In genomic region chr6:28635547-28636158, GRCh38 we compare ENCODE assay signal across 10 cellular contexts.
DNase-seq lines count a peak whose midpoint lies in the region; ATAC-seq and TF ChIP-seq lines count a peak whose summit lies in the region.
"Had no signal": no experiment of that assay in that cellular context is flagged by ENCODE, and none has a peak within 500 bp of the region (broad histone marks: within the 10 kb centered on the region; RNA-seq: fewer than 3 reads in every experiment).

No MANE protein-coding gene starts in this region.

- peak overlapping the region; percentile 48 for H3K4me3 Mint-ChIP-seq in activated T-cell treated with anti-CD3 and anti-CD28 coated beads, Interleukin-2, amount 50 U/mL, for 24 hours
- peak overlapping the region; percentile 66 to 76 for H3K4me3 Mint-ChIP-seq in stimulated activated naive CD8-positive, alpha-beta T cell treated with anti-CD3 and anti-CD28 coated beads, Interleukin-15, amount 100 ng/mL, for 72 hours

- no peak for DNase-seq in activated T-cell treated with anti-CD3 and anti-CD28 coated beads, Interleukin-2, amount 50 U/mL, for 24 hours
- no peak for DNase-seq in activated T-cell treated with anti-CD3 and anti-CD28 coated beads, Interleukin-2, amount 50 U/mL, for 48 hours
- DNase-seq in foreskin fibroblast (no peak), foreskin melanocyte (no peak)
- no peak for DNase-seq in stimulated activated naive CD8-positive, alpha-beta T cell treated with anti-CD3 and anti-CD28 coated beads, Interleukin-15, amount 100 ng/mL, for 72 hours
- no peak for DNase-seq in activated naive CD4-positive, alpha-beta T cell treated with anti-CD3 and anti-CD28 coated beads, Interleukin-2, amount 50 U/mL, for 72 hours (ENCODE audit: low spot score in 2 of 2)
- DNase-seq: SIG-M5 had no signal

- H3K4me3 ChIP-seq in foreskin fibroblast (ENCODE audit: low read depth in 1 of 2, low read length in 2 of 2), result peak overlapping the region; percentile 35 to 38

- H3K4me1 Mint-ChIP-seq in activated T-cell treated with anti-CD3 and anti-CD28 coated beads, Interleukin-2, amount 50 U/mL, for 24 hours (ENCODE audit: low read depth), result peaks cover 16% of the 10 kb centered on the region
- H3K4me1 Mint-ChIP-seq in stimulated activated naive CD8-positive, alpha-beta T cell treated with anti-CD3 and anti-CD28 coated beads, Interleukin-15, amount 100 ng/mL, for 72 hours, result peaks cover 15% of the 10 kb centered on the region

- H3K27me3 Mint-ChIP-seq in activated T-cell treated with anti-CD3 and anti-CD28 coated beads, Interleukin-2, amount 50 U/mL, for 24 hours, result peaks cover 85% of the 10 kb centered on the region
- H3K27me3 Mint-ChIP-seq in stimulated activated naive CD8-positive, alpha-beta T cell treated with anti-CD3 and anti-CD28 coated beads, Interleukin-15, amount 100 ng/mL, for 72 hours, result peaks cover 83% of the 10 kb centered on the region

- H3K27ac ChIP-seq in VCaP, result peak overlapping the region; percentile 84
- H3K27ac ChIP-seq: neutrophil had no signal

- no peak for ATAC-seq in stimulated activated naive CD8-positive, alpha-beta T cell treated with anti-CD3 and anti-CD28 coated beads, Interleukin-15, amount 100 ng/mL, for 72 hours
- no peak for ATAC-seq in GM18861 (IDR thresholded peaks at IDR 0.05; ENCODE audit: unreplicated experiment)
- no peak for ATAC-seq in activated naive CD4-positive, alpha-beta T cell treated with anti-CD3 and anti-CD28 coated beads, Interleukin-2, amount 50 U/mL, for 72 hours

- no peaks in the 10 kb centered on the region for H3K36me3 Mint-ChIP-seq in activated T-cell treated with anti-CD3 and anti-CD28 coated beads, Interleukin-2, amount 50 U/mL, for 24 hours (ENCODE audit: low read depth)
- H3K36me3 Mint-ChIP-seq in activated naive CD4-positive, alpha-beta T cell treated with anti-CD3 and anti-CD28 coated beads, Interleukin-2, amount 50 U/mL, for 72 hours, result peaks cover 6 to 16% of the 10 kb centered on the region in 2 donors

- peaks cover 3% of the 10 kb centered on the region for H3K9me3 Mint-ChIP-seq in activated T-cell treated with anti-CD3 and anti-CD28 coated beads, Interleukin-2, amount 50 U/mL, for 24 hours
- H3K9me3 Mint-ChIP-seq in stimulated activated naive CD8-positive, alpha-beta T cell treated with anti-CD3 and anti-CD28 coated beads, Interleukin-15, amount 100 ng/mL, for 72 hours, result no peaks in the 10 kb centered on the region
- H3K9me3 Mint-ChIP-seq in activated naive CD4-positive, alpha-beta T cell treated with anti-CD3 and anti-CD28 coated beads, Interleukin-2, amount 50 U/mL, for 72 hours, result peaks cover 0 to 5% of the 10 kb centered on the region in 2 donors

- TF ChIP-seq CTCF in VCaP (conservative IDR thresholded peaks at IDR 0.05) (no peak), foreskin fibroblast (IDR thresholded peaks at IDR 0.05; ENCODE audit: low read depth, low read length) (no peak)

- H3K27ac Mint-ChIP-seq in activated T-cell treated with anti-CD3 and anti-CD28 coated beads, Interleukin-2, amount 50 U/mL, for 24 hours, result no peak overlapping the region
- no peak overlapping the region for H3K27ac Mint-ChIP-seq in stimulated activated naive CD8-positive, alpha-beta T cell treated with anti-CD3 and anti-CD28 coated beads, Interleukin-15, amount 100 ng/mL, for 72 hours
- no peak overlapping the region for H3K27ac Mint-ChIP-seq in activated naive CD4-positive, alpha-beta T cell treated with anti-CD3 and anti-CD28 coated beads, Interleukin-2, amount 50 U/mL, for 72 hours
